Comparison of ENCODE assay signal across 29 cellular contexts in the genomic region with DNA sequence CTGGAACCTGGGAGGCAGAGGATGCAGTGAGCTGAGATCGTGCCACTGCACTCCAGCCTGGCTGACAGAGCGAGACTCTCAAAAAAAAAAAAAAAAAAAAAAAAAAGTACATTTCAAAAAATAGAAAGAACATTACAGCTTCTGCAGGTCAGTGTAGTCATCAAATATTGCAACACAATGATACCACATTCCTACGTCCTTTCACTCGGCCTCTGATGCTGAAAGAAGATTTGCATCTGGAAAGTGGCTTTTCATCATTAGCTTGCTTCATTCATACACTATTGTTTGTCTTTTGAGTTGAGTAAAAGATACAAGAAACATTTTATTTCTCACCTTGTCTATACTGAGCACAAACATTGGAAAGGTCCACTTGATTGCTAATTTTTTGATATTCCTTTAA. TPM values are rescaled to one million over a fixed set of nuclear protein-coding genes. Genes with fewer than 3 reads are reported as not detected.
DNase-seq lines count a peak whose midpoint lies in the region; ATAC-seq and TF ChIP-seq lines count a peak whose summit lies in the region.
"Had no signal": no experiment of that assay in that cellular context is flagged by ENCODE, and none has a peak within 500 bp of the region (broad histone marks: within the 10 kb centered on the region; RNA-seq: fewer than 3 reads in every experiment).

No MANE protein-coding gene starts in this region.

- no peak overlapping the region for H3K4me3 ChIP-seq in trophoblast cell (ENCODE audit: low read depth, low read length)
- H3K4me3 ChIP-seq: heart left ventricle, lower lobe of right lung, MG63, mucosa of descending colon, ovary, PC-9 had no signal

- H3K4me1 Mint-ChIP-seq in endothelial cell (ENCODE audit: unreplicated experiment) = no peaks in the 10 kb centered on the region
- H3K4me1 Mint-ChIP-seq: activated naive CD8-positive, alpha-beta T cell treated with anti-CD3 and anti-CD28 coated beads, Interleukin-2, amount 10 ng/mL, durations not matched to agents 7 days and 5 days; stimulated activated memory B cell treated with anti-CD40 and anti-IgM and Interleukin-4, amounts not matched to agents 10 μg/mL and 1 μg/mL and 100 μg/mL, for 72 hours had no signal

- H3K9ac ChIP-seq in trophoblast cell (ENCODE audit: low read length) = no peak overlapping the region

- no peak overlapping the region for H2BK12ac ChIP-seq in trophoblast cell (ENCODE audit: low read length)

- no peak overlapping the region for H4K8ac ChIP-seq in trophoblast cell (ENCODE audit: low read depth, low read length)

- H3K27me3 ChIP-seq in trophoblast cell (ENCODE audit: insufficient read depth, low read length) = no peaks in the 10 kb centered on the region
- H3K27me3 ChIP-seq: heart left ventricle, MG63, ovary had no signal

- H3K36me3 ChIP-seq in trophoblast cell (ENCODE audit: control insufficient read depth in 1 of 2, insufficient read depth in 2 of 2, low read length in 2 of 2) = peaks cover 29 to 37% of the 10 kb centered on the region in 2 experiments
- H3K36me3 ChIP-seq: ovary had no signal

- no peak overlapping the region for H2AFZ ChIP-seq in trophoblast cell (ENCODE audit: insufficient read depth, low read length, poor library complexity)
- H2AFZ ChIP-seq: PC-9 had no signal

- H3K27ac Mint-ChIP-seq in endothelial cell (ENCODE audit: unreplicated experiment) = no peak overlapping the region
- H3K27ac Mint-ChIP-seq: activated naive CD8-positive, alpha-beta T cell treated with anti-CD3 and anti-CD28 coated beads, Interleukin-2, amount 10 ng/mL, durations not matched to agents 7 days and 5 days; CD4-positive, alpha-beta T cell; natural killer cell treated with Interleukin-12 subunit alpha and Interleukin-12 subunit beta and Interleukin-15 and Interleukin-18, amount 100 ng/mL, for 72 hours; stimulated activated memory B cell treated with anti-CD40 and anti-IgM and Interleukin-4, amounts not matched to agents 10 μg/mL and 1 μg/mL and 100 μg/mL, for 72 hours; T-helper 2 cell treated with Interferon-gamma antibody and Interleukin-4, amounts not matched to agents 5 μg/mL and 100 μg/mL, for 36 hours had no signal

- WGBS in trophoblast cell (ENCODE audit: extremely low coverage, insufficient coverage, insufficient read length) = no CpG with 5 or more reads among the region's 4 CpGs

- no peaks in the 10 kb centered on the region for H3K27me3 Mint-ChIP-seq in endothelial cell (ENCODE audit: unreplicated experiment)
- H3K27me3 Mint-ChIP-seq: activated naive CD8-positive, alpha-beta T cell treated with anti-CD3 and anti-CD28 coated beads, Interleukin-2, amount 10 ng/mL, durations not matched to agents 7 days and 5 days; CD4-positive, alpha-beta T cell; natural killer cell treated with Interleukin-12 subunit alpha and Interleukin-12 subunit beta and Interleukin-15 and Interleukin-18, amount 100 ng/mL, for 72 hours; stimulated activated memory B cell treated with anti-CD40 and anti-IgM and Interleukin-4, amounts not matched to agents 10 μg/mL and 1 μg/mL and 100 μg/mL, for 72 hours had no signal

- no peaks in the 10 kb centered on the region for H3K9me3 ChIP-seq in trophoblast cell (ENCODE audit: insufficient read depth, low read depth, low read length)
- H3K9me3 ChIP-seq: heart left ventricle, lower lobe of right lung, MG63, mucosa of descending colon, ovary had no signal

- in situ Hi-C loops in GM13976 (cut with MboI; ENCODE audit: low sequenced_read_pairs, unreplicated experiment) = no loop called here

- no peak overlapping the region for H2BK120ac ChIP-seq in trophoblast cell (ENCODE audit: insufficient read depth, low read length, poor library complexity)

- H3K4me1 ChIP-seq in trophoblast cell (ENCODE audit: control insufficient read depth in 1 of 2, insufficient read depth in 2 of 2, low read length in 2 of 2) = no peaks in the 10 kb centered on the region
- H3K4me1 ChIP-seq: heart left ventricle, lower lobe of right lung had no signal

- peak overlapping the region; percentile 59 for H3K4me3 Mint-ChIP-seq in endothelial cell (ENCODE audit: unreplicated experiment)
- H3K4me3 Mint-ChIP-seq: activated naive CD8-positive, alpha-beta T cell treated with anti-CD3 and anti-CD28 coated beads, Interleukin-2, amount 10 ng/mL, durations not matched to agents 7 days and 5 days; CD4-positive, alpha-beta T cell; natural killer cell treated with Interleukin-12 subunit alpha and Interleukin-12 subunit beta and Interleukin-15 and Interleukin-18, amount 100 ng/mL, for 72 hours; stimulated activated memory B cell treated with anti-CD40 and anti-IgM and Interleukin-4, amounts not matched to agents 10 μg/mL and 1 μg/mL and 100 μg/mL, for 72 hours; T-helper 2 cell treated with Interferon-gamma antibody and Interleukin-4, amounts not matched to agents 5 μg/mL and 100 μg/mL, for 36 hours had no signal

- H3K79me2 ChIP-seq in trophoblast cell (ENCODE audit: control insufficient read depth, insufficient read depth, low read length, poor library complexity) = no peaks in the 10 kb centered on the region

- no peak overlapping the region for H2AK5ac ChIP-seq in trophoblast cell (ENCODE audit: low read length)

- no peak overlapping the region for H3K18ac ChIP-seq in trophoblast cell (ENCODE audit: low read length)

- no peak overlapping the region for H4K91ac ChIP-seq in trophoblast cell (ENCODE audit: low read depth, low read length)

- H3K4ac ChIP-seq in trophoblast cell (ENCODE audit: low read depth, low read length) = no peak overlapping the region

- H3K14ac ChIP-seq in trophoblast cell (ENCODE audit: low read length) = no peak overlapping the region

- H3K27ac ChIP-seq in trophoblast cell (ENCODE audit: low read depth, low read length) = no peak overlapping the region
- H3K27ac ChIP-seq: heart left ventricle, lower lobe of right lung, ovary, PC-9, VCaP had no signal

- no peak overlapping the region for H3K4me2 ChIP-seq in trophoblast cell (ENCODE audit: low read length)
- H3K4me2 ChIP-seq: PC-9 had no signal

- no peaks in the 10 kb centered on the region for H3K79me1 ChIP-seq in trophoblast cell (ENCODE audit: low read length)

- peaks cover 25% of the 10 kb centered on the region for H3K36me3 Mint-ChIP-seq in endothelial cell (ENCODE audit: low read depth, unreplicated experiment)

- peak; percentile 7 for DNase-seq in GM04503 (ENCODE audit: low read depth)
- peak; percentile 36 for DNase-seq in LHCN-M2 (ENCODE audit: low read depth)
- DNase-seq in endothelial cell (ENCODE audit: low spot score) = no peak
- peak; percentile 30 to 77 for DNase-seq in trophoblast cell
- DNase-seq in NCI-H2107 treated with DMSO at 0.1 percent for 48 hours (lab: John Stamatoyannopoulos, UW; ENCODE audit: unreplicated experiment) = no peak
- no peak for DNase-seq in GM13976 (ENCODE audit: low spot score)
- DNase-seq: activated CD4-positive, alpha-beta T cell treated with anti-CD3 and anti-CD28 coated beads for 4 hours; activated gamma-delta T cell; activated naive CD8-positive, alpha-beta T cell treated with anti-CD3 and anti-CD28 coated beads, Interleukin-2, amount 10 ng/mL, durations not matched to agents 7 days and 5 days; activated T-cell treated with anti-CD3 and anti-CD28 coated beads, Interleukin-2, amount 50 U/mL, for 1 hour; AML-193; CD4-positive, alpha-beta T cell; heart left ventricle; lower lobe of right lung; MG63; mucosa of descending colon; NCI-H146; NCI-H2171; NCI-H510A treated with DMSO at 0.1 percent for 48 hours; ovary; PC-9; right cardiac atrium; stimulated activated CD4-positive, alpha-beta T cell treated with anti-CD3 and anti-CD28 coated beads, Interleukin-4, amount 100 ng/mL, for 4 hours had no signal

- no peak for TF ChIP-seq CTCF in endothelial cell (IDR thresholded peaks at IDR 0.05; ENCODE audit: unreplicated experiment)
- no peak for TF ChIP-seq CTCF in GM13976 (IDR thresholded peaks at IDR 0.05; ENCODE audit: borderline replicate concordance, control extremely low read depth, extremely low read depth, insufficient read depth, missing control alignments)

- H3K23ac ChIP-seq in trophoblast cell (ENCODE audit: low read length) = no peak overlapping the region

- no peak overlapping the region for H2BK5ac ChIP-seq in trophoblast cell (ENCODE audit: low read depth, low read length, poor library complexity)

- H4K12ac ChIP-seq in trophoblast cell (ENCODE audit: low read depth, low read length) = no peak overlapping the region

- no peak for ATAC-seq in HG02759 (IDR thresholded peaks at IDR 0.05; ENCODE audit: unreplicated experiment)
- ATAC-seq: heart left ventricle; lower lobe of right lung; mucosa of descending colon; natural killer cell treated with Interleukin-12 subunit alpha and Interleukin-12 subunit beta and Interleukin-15 and Interleukin-18, amount 100 ng/mL, for 72 hours; right cardiac atrium; Right ventricle myocardium inferior; stimulated activated memory B cell treated with anti-CD40 and anti-IgM and Interleukin-4, amounts not matched to agents 10 μg/mL and 1 μg/mL and 100 μg/mL, for 72 hours had no signal

- no peaks in the 10 kb centered on the region for H3K9me3 Mint-ChIP-seq in endothelial cell (ENCODE audit: unreplicated experiment)
- H3K9me3 Mint-ChIP-seq: activated naive CD8-positive, alpha-beta T cell treated with anti-CD3 and anti-CD28 coated beads, Interleukin-2, amount 10 ng/mL, durations not matched to agents 7 days and 5 days; CD4-positive, alpha-beta T cell; natural killer cell treated with Interleukin-12 subunit alpha and Interleukin-12 subunit beta and Interleukin-15 and Interleukin-18, amount 100 ng/mL, for 72 hours; stimulated activated memory B cell treated with anti-CD40 and anti-IgM and Interleukin-4, amounts not matched to agents 10 μg/mL and 1 μg/mL and 100 μg/mL, for 72 hours; T-helper 2 cell treated with Interferon-gamma antibody and Interleukin-4, amounts not matched to agents 5 μg/mL and 100 μg/mL, for 36 hours had no signal

RNA-seq across cellular contexts. Expression of gene CPLANE1, which starts 59.6 kb away (rescaled TPM):
- total RNA-seq in LHCN-M2 (2014; rRNA removed) (19.1 and 36.4 TPM in 2 replicates), endothelial cell (ENCODE audit: unreplicated experiment) (25.8 TPM)
- polyA plus RNA-seq in LHCN-M2 (2012) = 6.6 TPM
- polyA plus RNA-seq in trophoblast cell (2013) = 8.5 and 8.7 TPM in 2 replicates

Comparison
In these comparisons a context has a peak if more than half of its experiments do, and no peak if none do; other contexts are left out.
1. DNase-seq: peak in GM04503 (single experiment), LHCN-M2 (single experiment) and trophoblast cell (2 of 2); none in endothelial cell (single experiment), NCI-H2107 treated with DMSO at 0.1 percent for 48 hours (single experiment) and GM13976 (single experiment).